Comparison of ENCODE assay signal across 12 cellular contexts in genomic region chr16:21284414-21284813, GRCh38. TPM values are rescaled to one million over a fixed set of nuclear protein-coding genes. Genes with fewer than 3 reads are reported as not detected.
DNase-seq lines count a peak whose midpoint lies in the region; FAIRE-seq and TF ChIP-seq lines count a peak whose summit lies in the region.
"Had no signal": no experiment of that assay in that cellular context is flagged by ENCODE, and none has a peak within 500 bp of the region (broad histone marks: within the 10 kb centered on the region; RNA-seq: fewer than 3 reads in every experiment).

No MANE protein-coding gene starts in this region.

- H3K9me3 ChIP-seq in ES-I3 (ENCODE audit: control insufficient read depth, insufficient read depth, low read length) = 0 out of 2 replicates have a peak, but pooled peaks cover 2% of the 10 kb centered on the region
- 0 out of 2 replicates have a peak, but pooled peaks cover 4% of the 10 kb centered on the region for H3K9me3 ChIP-seq in HUES64 (ENCODE audit: insufficient read depth, low read depth, low read length)
- H3K9me3 ChIP-seq in H1 (ENCODE audit: insufficient read depth in 2 of 2, low read depth in 1 of 2, low read length in 1 of 2) = no peaks in the 10 kb centered on the region
- H3K9me3 ChIP-seq in effector memory CD4-positive, alpha-beta T cell (ENCODE audit: control insufficient read depth, low read length) = no peaks in the 10 kb centered on the region

- TF ChIP-seq RAD21 in H1 (IDR thresholded peaks at IDR 0.05 in 1 of 2, conservative IDR thresholded peaks at IDR 0.05 in 1 of 2; ENCODE audit: low read depth in 2 of 2, low read length in 2 of 2) = no peak

- H3K79me1 ChIP-seq in H1 (ENCODE audit: low read depth, low read length) = no peaks in the 10 kb centered on the region

- H3K56ac ChIP-seq in H1 (replicated peaks; ENCODE audit: insufficient read length, low read depth, low read length) = no peak overlapping the region

- no peak overlapping the region for H2BK12ac ChIP-seq in H1 (ENCODE audit: low read depth, low read length)

- in situ Hi-C loops in KBM-7 (cut with MboI; ENCODE audit: low pct_unique_long_range_greater_than_20kb, low sequenced_read_pairs) = no loop called here

- no peak overlapping the region for H2AK5ac ChIP-seq in H1 (ENCODE audit: low read depth, low read length)

- H3K4ac ChIP-seq in H1 (replicated peaks; ENCODE audit: insufficient read length, low read depth, low read length) = no peak overlapping the region

- H3K79me2 ChIP-seq in H1 (ENCODE audit: control insufficient read depth in 1 of 2, insufficient read depth in 2 of 2, low read length in 2 of 2) = no peaks in the 10 kb centered on the region

- no peak overlapping the region for H2AFZ ChIP-seq in H1 (ENCODE audit: low read length)

- H4K20me1 ChIP-seq in H1 (replicated peaks in 1 of 2; ENCODE audit: control insufficient read depth in 1 of 2, insufficient read depth in 2 of 2, low read length in 2 of 2) = no peaks in the 10 kb centered on the region

- peaks cover 6% of the 10 kb centered on the region for H3K9me3 Mint-ChIP-seq in osteocyte (ENCODE audit: unreplicated experiment)

- H3K27me3 ChIP-seq in HUES64 (ENCODE audit: insufficient read depth, low read length) = peaks cover 11% of the 10 kb centered on the region
- H3K27me3 ChIP-seq in H1 (replicated peaks in 1 of 4; ENCODE audit: control insufficient read depth in 3 of 4, extremely low read depth in 1 of 4, insufficient read depth in 3 of 4, low read length in 3 of 4) = peaks cover 0 to 2% (median 0%) of the 10 kb centered on the region in 4 experiments; a peak in 1 of 7 replicates
- H3K27me3 ChIP-seq in effector memory CD4-positive, alpha-beta T cell (replicated peaks; ENCODE audit: control insufficient read depth, insufficient read depth, low read length, poor library complexity, severe bottlenecking) = peaks cover 10% of the 10 kb centered on the region

- no peak overlapping the region for H2BK5ac ChIP-seq in H1 (ENCODE audit: low read depth, low read length)

- H4K91ac ChIP-seq in H1 (replicated peaks; ENCODE audit: insufficient read length, low read length) = no peak overlapping the region

- no peak overlapping the region for H3K14ac ChIP-seq in H1 (ENCODE audit: insufficient read length)

- TF ChIP-seq EP300 in H1 (IDR thresholded peaks at IDR 0.05; ENCODE audit: borderline replicate concordance in 1 of 2, low read depth in 2 of 2, low read length in 2 of 2) = no peak

- H4K5ac ChIP-seq in H1 (ENCODE audit: insufficient read length, low read depth, low read length) = no peak overlapping the region

- H3K36me3 Mint-ChIP-seq in osteocyte (ENCODE audit: unreplicated experiment) = peaks cover 2% of the 10 kb centered on the region

- no peaks in the 10 kb centered on the region for H3K36me3 ChIP-seq in ES-I3 (ENCODE audit: insufficient read depth, low read length)
- no peaks in the 10 kb centered on the region for H3K36me3 ChIP-seq in HUES64 (ENCODE audit: insufficient read depth, low read length)
- H3K36me3 ChIP-seq in H1 (ENCODE audit: control insufficient read depth in 2 of 4, insufficient read depth in 4 of 4, low read length in 3 of 4) = no peaks in the 10 kb centered on the region
- no peaks in the 10 kb centered on the region for H3K36me3 ChIP-seq in effector memory CD4-positive, alpha-beta T cell (ENCODE audit: control insufficient read depth, insufficient read depth, low read length)

- H3K4me3 ChIP-seq in HUES64 (ENCODE audit: low read length) = peak overlapping the region; percentile 68
- H3K4me3 ChIP-seq in H1 (ENCODE audit: extremely low read depth in 1 of 4, insufficient read depth in 2 of 4, low read depth in 3 of 4, low read length in 4 of 4) = peak overlapping the region in 3 of 4 experiments; percentile 53 to 75 (median 72); a peak in 5 of 8 replicates
- no peak overlapping the region for H3K4me3 ChIP-seq in effector memory CD4-positive, alpha-beta T cell (ENCODE audit: insufficient read depth, low read depth, low read length, poor library complexity, severe bottlenecking)

- POLR2A ChIA-PET in H1 (lab: Charles Lee; ENCODE audit: partially characterized antibody) = interaction anchor here (1.4 to 1.5 kb wide), 2 partner anchors 16 to 23 kb away, joined by 5 to 7 read pairs; no protein-coding TSS in a partner anchor

- no peak overlapping the region for H3K23ac ChIP-seq in H1 (ENCODE audit: insufficient read length)

- TF ChIP-seq CTCF in H1 (IDR thresholded peaks at IDR 0.05; ENCODE audit: control extremely low read depth in 1 of 3, insufficient read depth in 1 of 3, low read depth in 1 of 3, low read length in 3 of 3) = no peak
- no peak for TF ChIP-seq CTCF in osteocyte (IDR thresholded peaks at IDR 0.05)

- peaks cover 72% of the 10 kb centered on the region for H3K27me3 Mint-ChIP-seq in osteocyte (ENCODE audit: unreplicated experiment)

- H3K4me2 ChIP-seq in H1 (ENCODE audit: insufficient read depth in 1 of 2, low read depth in 2 of 2, low read length in 2 of 2) = peak overlapping the region; percentile 53 to 75

- peak overlapping the region; percentile 77; the same call in 1 of the 2 replicates for H3K9ac ChIP-seq in ES-I3 (ENCODE audit: low read depth, low read length)
- no peak overlapping the region for H3K9ac ChIP-seq in HUES64 (ENCODE audit: low read depth, low read length)
- H3K9ac ChIP-seq in H1 (replicated peaks in 1 of 4; ENCODE audit: extremely low read depth in 1 of 4, low read depth in 3 of 4, low read length in 3 of 4) = no peak overlapping the region

- H3K27ac ChIP-seq in HUES64 (ENCODE audit: low read depth, low read length) (no peak overlapping the region), H1 (ENCODE audit: low read depth, low read length) (no peak overlapping the region)
- H3K27ac ChIP-seq in effector memory CD4-positive, alpha-beta T cell (ENCODE audit: insufficient read depth, low read length, poor library complexity, severe bottlenecking) = no peak overlapping the region

- H3K18ac ChIP-seq in H1 (ENCODE audit: extremely low read depth, low read length) = no peak overlapping the region

- H3K4me1 Mint-ChIP-seq in osteocyte (ENCODE audit: unreplicated experiment) = peaks cover 7% of the 10 kb centered on the region

- CTCF ChIA-PET in H1 (lab: Charles Lee; ENCODE audit: partially characterized antibody) = interaction anchor here (0.7 to 3.9 kb wide), 5 partner anchors 11 to 125 kb away, joined by 3 to 12 read pairs (median 4); no protein-coding TSS in a partner anchor

- TF ChIP-seq POLR2A in H1 (IDR thresholded peaks at IDR 0.05; ENCODE audit: control extremely low read depth in 1 of 2, low read depth in 2 of 2, low read length in 2 of 2) (no peak), H54 (IDR thresholded peaks at IDR 0.05; ENCODE audit: low read depth, low read length) (no peak)

- no peak overlapping the region for H4K8ac ChIP-seq in H1 (ENCODE audit: extremely low read depth, insufficient read depth, low read length)

- H3K23me2 ChIP-seq in H1 (ENCODE audit: low read depth, low read length) = peaks cover 3% of the 10 kb centered on the region; the same call in 1 of the 2 replicates

- H2BK120ac ChIP-seq in H1 (replicated peaks; ENCODE audit: low read depth, low read length) = no peak overlapping the region

- H2BK20ac ChIP-seq in H1 (ENCODE audit: low read length) = no peak overlapping the region

- peak overlapping the region; percentile 74 for H3K4me3 Mint-ChIP-seq in osteocyte (ENCODE audit: unreplicated experiment)
- H3K4me3 Mint-ChIP-seq: effector memory CD8-positive, alpha-beta T cell had no signal

- DNase-seq in H1 (ENCODE audit: low read depth in 1 of 2, low spot score in 2 of 2) (no peak), osteocyte (ENCODE audit: extremely low spot score, unreplicated experiment) (no peak), SIG-M5 treated with dmso at 0.1 percent for 504 hours (lab: John Stamatoyannopoulos, UW; ENCODE audit: unreplicated experiment) (no peak), KBM-7 (no peak), H54 (ENCODE audit: insufficient read length, low spot score) (no peak)
- DNase-seq in effector memory CD4-positive, alpha-beta T cell = no peak
- DNase-seq: effector memory CD8-positive, alpha-beta T cell; NCI-H146 had no signal

- no peak overlapping the region for H3K27ac Mint-ChIP-seq in osteocyte (ENCODE audit: unreplicated experiment)
- H3K27ac Mint-ChIP-seq: effector memory CD8-positive, alpha-beta T cell had no signal

- H2BK15ac ChIP-seq in H1 (ENCODE audit: low read length) = no peak overlapping the region

- FAIRE-seq in H1 (lab: Jason Lieb, UNC) (no peak), H54 (lab: Jason Lieb, UNC) (no peak)

- WGBS in HUES64 = 97% methylated on average over 3 of the region's 4 CpGs
- 89% methylated on average over 4 of the region's 4 CpGs; no CpG with 5 or more reads in 1 of the 2 experiments for WGBS in H1 (ENCODE audit: extremely low coverage in 1 of 2, insufficient coverage in 1 of 2, insufficient read length in 1 of 2, insufficient replicate concordance in 2 of 2, low coverage in 1 of 2, low lambda C conversion rate in 2 of 2, missing lambda C conversion rate in 1 of 2), 2 experiments

- H3K4me1 ChIP-seq in ES-I3 (ENCODE audit: insufficient read depth, low read length) (peaks cover 4% of the 10 kb centered on the region; the same call in 1 of the 2 replicates), HUES64 (ENCODE audit: insufficient read depth, low read length) (peaks cover 11% of the 10 kb centered on the region), H1 (replicated peaks in 1 of 4; ENCODE audit: control insufficient read depth in 3 of 4, insufficient read depth in 4 of 4, low read length in 3 of 4) (peaks cover 0 to 7% (median 6%) of the 10 kb centered on the region in 4 experiments; a peak in 5 of 7 replicates)
- no peaks in the 10 kb centered on the region for H3K4me1 ChIP-seq in effector memory CD4-positive, alpha-beta T cell (ENCODE audit: control insufficient read depth, insufficient read depth, low read length, poor library complexity, severe bottlenecking)

RNA-seq across cellular contexts. Expression of gene CRYM, which starts 6.3 kb away (rescaled TPM):
- 6.4 TPM for polyA plus RNA-seq in HUES64 (2013, experiment 1 of 2)
- 7.5 TPM for polyA plus RNA-seq in HUES64 (2013, experiment 2 of 2)
- total RNA-seq in H1 (2021; fragmentation: NEBNext Ultra II Directional; extraction: Animal tissue kit (Norgen Biotek cat#: 25700)) = 12.9 and 14.3 TPM in 2 replicates
- 40.4 and 47.3 TPM in 2 replicates for polyA plus RNA-seq in H1 (2011; rRNA removed)
- polyA plus RNA-seq in H1 (2011; cell fraction: cytosol; rRNA removed) = 34.7 TPM
- 20.5 TPM for polyA plus RNA-seq in H1 (2011; cell fraction: nucleus; rRNA removed)
- polyA plus RNA-seq in H1 (2012, experiment 1 of 2) = 15.4 to 21.0 TPM (median 18.7 TPM) in 4 replicates
- polyA plus RNA-seq in H1 (2012, experiment 2 of 2) = 11.7 TPM
- polyA plus RNA-seq in H1 (2013, experiment 1 of 2) = 4.8 TPM
- 5.4 TPM for polyA plus RNA-seq in H1 (2013, experiment 2 of 2)
- polyA minus RNA-seq in H1 (2011; rRNA and poly(A)+ RNA removed) = 8.2 and 14.4 TPM in 2 replicates
- 7.3 TPM for polyA minus RNA-seq in H1 (2011; cell fraction: cytosol; rRNA and poly(A)+ RNA removed)
- polyA minus RNA-seq in H1 (2011; cell fraction: nucleus; rRNA and poly(A)+ RNA removed) = 7.7 TPM
- total RNA-seq in osteocyte = not detected in 2 replicates

RNA-seq across cellular contexts. Expression of gene ANKS4B, which starts 50.9 kb away (rescaled TPM):
- polyA plus RNA-seq in HUES64 (2013, experiment 1 of 2) = 0.15 TPM
- 0.19 TPM for polyA plus RNA-seq in HUES64 (2013, experiment 2 of 2)
- total RNA-seq in H1 (2021; fragmentation: NEBNext Ultra II Directional; extraction: Animal tissue kit (Norgen Biotek cat#: 25700)) = 0.13 and 0.15 TPM in 2 replicates
- 0.05 and 0.06 TPM in 2 replicates for polyA plus RNA-seq in H1 (2011; rRNA removed)
- 0.05 TPM for polyA plus RNA-seq in H1 (2011; cell fraction: cytosol; rRNA removed)
- polyA plus RNA-seq in H1 (2011; cell fraction: nucleus; rRNA removed) = 0.06 TPM
- polyA plus RNA-seq in H1 (2012, experiment 1 of 2) = 0.06 to 0.12 TPM (median 0.11 TPM) in 4 replicates
- 0.03 TPM for polyA plus RNA-seq in H1 (2012, experiment 2 of 2)
- 0.06 TPM for polyA plus RNA-seq in H1 (2013, experiment 1 of 2)
- polyA plus RNA-seq in H1 (2013, experiment 2 of 2) = 0.04 TPM
- 0.13 and 0.27 TPM in 2 replicates for polyA minus RNA-seq in H1 (2011; rRNA and poly(A)+ RNA removed)
- not detected for polyA minus RNA-seq in H1 (2011; cell fraction: cytosol; rRNA and poly(A)+ RNA removed)
- polyA minus RNA-seq in H1 (2011; cell fraction: nucleus; rRNA and poly(A)+ RNA removed) = not detected
- not detected in 2 replicates for total RNA-seq in osteocyte
- total RNA-seq: aorta, glomerular endothelial cell had no signal

Comparison
In these comparisons a context has a peak if more than half of its experiments do, and no peak if none do; other contexts are left out.
1. RNA of gene CRYM, which starts 6.3 kb away (total RNA-seq): 12.9 to 14.3 TPM in H1; not detected in osteocyte; every median in the first group is over 10 times any median in the second.